In the genomic region with DNA sequence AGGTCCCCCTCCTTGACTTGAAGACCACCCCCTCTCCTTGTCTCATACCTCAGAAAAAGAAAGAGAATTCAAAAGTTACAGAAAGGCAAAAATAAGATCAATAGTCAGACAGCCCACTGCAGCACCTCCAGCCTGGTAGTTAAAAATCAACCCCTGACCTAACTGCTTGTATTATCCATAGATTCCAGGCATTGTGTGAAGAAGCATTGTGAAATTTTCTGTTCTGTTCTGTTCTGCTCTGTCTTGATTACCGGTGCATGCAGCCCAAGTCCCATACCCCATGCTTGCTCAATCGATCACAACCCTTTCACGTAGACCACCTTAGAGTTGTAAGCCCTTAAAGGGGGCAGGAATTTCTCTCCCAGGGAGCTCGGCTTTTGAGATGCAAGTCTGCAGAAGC, we compare ENCODE assay signal across 18 cellular contexts. TPM values are rescaled to one million over a fixed set of nuclear protein-coding genes. Genes with fewer than 3 reads are reported as not detected.
A peak's percentile ranks its signal among the peaks of the same experiment; 100 is the strongest.
DNase-seq lines count a peak whose midpoint lies in the region; ATAC-seq, FAIRE-seq and TF ChIP-seq lines count a peak whose summit lies in the region.
"Had no signal": no experiment of that assay in that cellular context is flagged by ENCODE, and none has a peak within 500 bp of the region (broad histone marks: within the 10 kb centered on the region; RNA-seq: fewer than 3 reads in every experiment).

No MANE protein-coding gene starts in this region.

- H3K4me1 ChIP-seq in HepG2 (ENCODE audit: insufficient read depth, low read length) (peaks cover 11% of the 10 kb centered on the region), right lobe of liver (no peaks in the 10 kb centered on the region)
- H3K4me1 ChIP-seq: Caco-2 had no signal

- in situ Hi-C loops in HepG2 (cut with HindIII; ENCODE audit: extremely low pct_ligation_motif_present, low pct_unique_long_range_greater_than_20kb), result no loop called here

- no peak for TF ChIP-seq EP300 in HepG2 (IDR thresholded peaks at IDR 0.05; ENCODE audit: low read depth in 2 of 2, low read length in 2 of 2)
- no peak for TF ChIP-seq EP300 in HepG2 (CRISPR knock-in tag; IDR thresholded peaks at IDR 0.05; ENCODE audit: borderline replicate concordance)

- H3K9me3 ChIP-seq in HepG2 (ENCODE audit: low read length) (no peaks in the 10 kb centered on the region), right lobe of liver (no peaks in the 10 kb centered on the region), WERI-Rb-1 (ENCODE audit: severe bottlenecking) (peaks cover 12% of the 10 kb centered on the region)
- H3K9me3 ChIP-seq: A549, Caco-2 had no signal

- BruUV-seq in HepG2 (replicated peaks; lab: Mats Ljungman, UMichigan), result no TSS peak

- 6% methylated on average over 4 of the region's 4 CpGs for WGBS in HepG2 (ENCODE audit: low lambda C conversion rate)
- WGBS in right lobe of liver (ENCODE audit: insufficient coverage, low coverage, low lambda C conversion rate, missing lambda C conversion rate), result 61% methylated on average over 4 of the region's 4 CpGs

- no peak for TF ChIP-seq RAD21 in HepG2 (CRISPR knock-in tag; IDR thresholded peaks at IDR 0.05)

- H3K27me3 ChIP-seq in HepG2 (ENCODE audit: control insufficient read depth in 1 of 2, insufficient read depth in 2 of 2, low read length in 2 of 2) (peaks cover 0 to 8% of the 10 kb centered on the region in 2 experiments; a peak in 1 of 5 replicates), right lobe of liver (no peaks in the 10 kb centered on the region), WERI-Rb-1 (ENCODE audit: insufficient read depth, low read depth, severe bottlenecking) (no peaks in the 10 kb centered on the region)
- H3K27me3 ChIP-seq: BLaER1 treated with 17β-estradiol and CSF1 and Interleukin-3, amounts not matched to agents 10 nM and 100 nM had no signal

- intact Hi-C loops in HepG2 (cut with micrococcal nuclease; ENCODE audit: unreplicated experiment) (no loop called here), right lobe of liver (cut with DNase I) (no loop called here)

- H3K36me3 ChIP-seq in HepG2 (replicated peaks in 1 of 2; ENCODE audit: control insufficient read depth in 1 of 2, insufficient read depth in 2 of 2, low read length in 2 of 2) (no peaks in the 10 kb centered on the region), right lobe of liver (no peaks in the 10 kb centered on the region), WERI-Rb-1 (no peaks in the 10 kb centered on the region)
- H3K36me3 ChIP-seq: BLaER1 treated with 17β-estradiol and CSF1 and Interleukin-3, amounts not matched to agents 10 nM and 100 nM had no signal

- FAIRE-seq in HepG2 (lab: Jason Lieb, UNC), result no peak
- FAIRE-seq: A549, G401.6 had no signal

- CTCF ChIA-PET in HepG2 (lab: Yijun Ruan, JAX; ENCODE audit: low intra/inter-chr PET ratio, low total read pairs), result no interaction called here

- ATAC-seq in HepG2 (peak; percentile 81), right lobe of liver (no peak)
- ATAC-seq: A549; CD8-positive, alpha-beta T cell had no signal

- no peaks in the 10 kb centered on the region for H3K79me2 ChIP-seq in HepG2 (ENCODE audit: insufficient read depth, low read length)

- H3K4me3 ChIP-seq in HepG2 (replicated peaks in 1 of 3; ENCODE audit: insufficient read depth in 1 of 3, low read depth in 2 of 3, low read length in 3 of 3) (no peak overlapping the region), right lobe of liver (no peak overlapping the region), WERI-Rb-1 (ENCODE audit: low read depth, low read length) (peak overlapping the region; percentile 3; the same call in 1 of the 2 replicates)
- H3K4me3 ChIP-seq: A549; BLaER1 treated with 17β-estradiol and CSF1 and Interleukin-3, amounts not matched to agents 10 nM and 100 nM had no signal

- peak; percentile 6 for DNase-seq in HepG2 (ENCODE audit: low spot score)
- DNase-seq in right lobe of liver, result no peak
- DNase-seq in WERI-Rb-1, result no peak
- DNase-seq in renal cortical epithelial cell (ENCODE audit: low read depth), result peak; percentile 52
- no peak for DNase-seq in NOMO-1 treated with DMSO at 0.1 percent for 48 hours (lab: John Stamatoyannopoulos, UW; ENCODE audit: unreplicated experiment)
- DNase-seq in NCI-H524 (lab: John Stamatoyannopoulos, UW), result no peak
- DNase-seq: AML-193; Caco-2; Calu3; CD4-positive, alpha-beta T cell; CD8-positive, alpha-beta T cell; DMS79 treated with DMSO at 0.1 percent for 48 hours; GF-D8 had no signal

- POLR2A ChIA-PET in HepG2 (lab: Yijun Ruan, JAX), result no interaction called here

- TF ChIP-seq CTCF in HepG2 (CRISPR knock-in tag; IDR thresholded peaks at IDR 0.05) (no peak), right lobe of liver (IDR thresholded peaks at IDR 0.05) (no peak), WERI-Rb-1 (IDR thresholded peaks at IDR 0.05; ENCODE audit: low read depth, low read length) (no peak)

- H2AFZ ChIP-seq in HepG2 (ENCODE audit: low read length), result no peak overlapping the region

- H3K27ac ChIP-seq in HepG2 (ENCODE audit: extremely low read length, insufficient read depth, low read length), result no peak overlapping the region
- H3K27ac ChIP-seq in right lobe of liver, result no peak overlapping the region
- peak overlapping the region; percentile 89 for H3K27ac ChIP-seq in WERI-Rb-1
- H3K27ac ChIP-seq: 22Rv1; A549; BLaER1 treated with 17β-estradiol and CSF1 and Interleukin-3, amounts not matched to agents 10 nM and 100 nM; C4-2B had no signal

- H3K4me2 ChIP-seq in HepG2 (ENCODE audit: low read depth, low read length), result no peak overlapping the region; the same call in 1 of the 2 replicates
- H3K4me2 ChIP-seq: A549; BLaER1 treated with 17β-estradiol and CSF1 and Interleukin-3, amounts not matched to agents 10 nM and 100 nM had no signal

- no peaks in the 10 kb centered on the region for H4K20me1 ChIP-seq in HepG2 (ENCODE audit: insufficient read depth, low read length)
- H4K20me1 ChIP-seq: BLaER1 treated with 17β-estradiol and CSF1 and Interleukin-3, amounts not matched to agents 10 nM and 100 nM had no signal

- H3K9ac ChIP-seq in HepG2 (ENCODE audit: insufficient read depth, low read depth, low read length), result no peak overlapping the region
- H3K9ac ChIP-seq: BLaER1 treated with 17β-estradiol and CSF1 and Interleukin-3, amounts not matched to agents 10 nM and 100 nM had no signal

- TF ChIP-seq POLR2A in HepG2 (IDR thresholded peaks at IDR 0.05; ENCODE audit: insufficient read depth in 1 of 2, low read depth in 2 of 2, low read length in 2 of 2) (no peak), right lobe of liver (IDR thresholded peaks at IDR 0.05) (no peak)

TF ChIP-seq in HepG2, 621 proteins besides CTCF, POLR2A, EP300 and RAD21 (continues in another document):
- no peak for TF ChIP-seq ZNF639 (CRISPR knock-in tag; conservative IDR thresholded peaks at IDR 0.05)
- no peak for TF ChIP-seq MEF2D (CRISPR knock-in tag; IDR thresholded peaks at IDR 0.05)
- TF ChIP-seq SOX5 (CRISPR knock-in tag; IDR thresholded peaks at IDR 0.05; ENCODE audit: borderline replicate concordance), result peak; percentile 27; the same call in 1 of the 2 replicates
- TF ChIP-seq MIER2 (CRISPR knock-in tag; IDR thresholded peaks at IDR 0.05), result no peak
- no peak for TF ChIP-seq MED13 (CRISPR knock-in tag; IDR thresholded peaks at IDR 0.05)
- TF ChIP-seq ZNF549 (CRISPR knock-in tag; IDR thresholded peaks at IDR 0.05), result no peak
- TF ChIP-seq ZNF180 (CRISPR knock-in tag; IDR thresholded peaks at IDR 0.05; ENCODE audit: borderline replicate concordance, low read depth), result no peak
- no peak for TF ChIP-seq ZNF256 (CRISPR knock-in tag; conservative IDR thresholded peaks at IDR 0.05)
- 0 out of 2 replicates have a peak, but pooled peaks have one; percentile 11 for TF ChIP-seq CEBPB (IDR thresholded peaks at IDR 0.05; ENCODE audit: borderline replicate concordance, low read depth, low read length)
- TF ChIP-seq SOX13 (IDR thresholded peaks at IDR 0.05), result no peak
- TF ChIP-seq SOX13 (CRISPR knock-in tag; conservative IDR thresholded peaks at IDR 0.05 in 1 of 2, IDR thresholded peaks at IDR 0.05 in 1 of 2), result peak in 1 of 2 experiments; percentile 26; a peak in 1 of 4 replicates
- TF ChIP-seq CEBPG (CRISPR knock-in tag; IDR thresholded peaks at IDR 0.05), result 0 out of 2 replicates have a peak, but pooled peaks have one; percentile 27

RNA-seq across cellular contexts. Expression of gene DHRS7, which starts 5.8 kb away (rescaled TPM):
- total RNA-seq in HepG2 (2016; rRNA removed; fragmentation: Illumina TruSeq; extraction: Trizol), result 25.2 and 44.4 TPM in 2 replicates
- total RNA-seq in HepG2 (2016; cell fraction: cytosol; rRNA removed; fragmentation: Illumina TruSeq; extraction: Trizol; ENCODE audit: low read depth), result 7.9 and 8.6 TPM in 2 replicates
- 26.3 and 40.3 TPM in 2 replicates for total RNA-seq in HepG2 (2016; cell fraction: insoluble cytoplasmic fraction; rRNA removed; fragmentation: Illumina TruSeq; extraction: Trizol)
- 9.4 and 10.7 TPM in 2 replicates for total RNA-seq in HepG2 (2016; cell fraction: membrane; rRNA removed; fragmentation: Illumina TruSeq; extraction: Trizol)
- total RNA-seq in HepG2 (2016; cell fraction: nucleus; rRNA removed; fragmentation: Illumina TruSeq; extraction: Trizol), result 30.8 and 35.0 TPM in 2 replicates
- polyA plus RNA-seq in HepG2 (2011; rRNA removed), result 17.0 and 20.8 TPM in 2 replicates
- 19.3 and 24.1 TPM in 2 replicates for polyA plus RNA-seq in HepG2 (2011; cell fraction: cytosol; rRNA removed)
- polyA plus RNA-seq in HepG2 (2011; cell fraction: nucleus; rRNA removed), result 9.2 and 12.0 TPM in 2 replicates
- polyA plus RNA-seq in HepG2 (2012), result 23.8 and 32.5 TPM in 2 replicates
- 6.4 and 6.9 TPM in 2 replicates for polyA plus RNA-seq in HepG2 (2016; cell fraction: cytosol; fragmentation: Illumina TruSeq; extraction: Trizol; ENCODE audit: low read depth)
- 21.8 and 23.9 TPM in 2 replicates for polyA plus RNA-seq in HepG2 (2016; cell fraction: insoluble cytoplasmic fraction; fragmentation: Illumina TruSeq; extraction: Trizol; ENCODE audit: low read depth)
- polyA plus RNA-seq in HepG2 (2016; cell fraction: membrane; fragmentation: Illumina TruSeq; extraction: Trizol; ENCODE audit: low read depth), result 8.3 and 8.6 TPM in 2 replicates
- 38.7 and 45.9 TPM in 2 replicates for polyA plus RNA-seq in HepG2 (2016; cell fraction: nucleus; fragmentation: Illumina TruSeq; extraction: Trizol; ENCODE audit: insufficient read depth, low read depth)
- 9.0 and 23.9 TPM in 2 replicates for polyA minus RNA-seq in HepG2 (2011; rRNA and poly(A)+ RNA removed; ENCODE audit: low replicate concordance)
- polyA minus RNA-seq in HepG2 (2011; cell fraction: cytosol; rRNA and poly(A)+ RNA removed), result 15.3 and 15.4 TPM in 2 replicates
- 11.6 and 15.4 TPM in 2 replicates for polyA minus RNA-seq in HepG2 (2011; cell fraction: nucleus; rRNA and poly(A)+ RNA removed)
- 100 to 1,000 TPM in 4 of 6 experiments, 10 to 100 TPM in 2; 65.0 to 153 (median 116) TPM for total RNA-seq in right lobe of liver
- 100 and 255 TPM in 2 replicates for total RNA-seq in renal cortical epithelial cell

Comparison
In these comparisons a context has a peak if more than half of its experiments do, and no peak if none do; other contexts are left out.
1. DNase-seq: peak in HepG2 (single experiment) and renal cortical epithelial cell (single experiment); none in right lobe of liver (0 of 3), WERI-Rb-1 (single experiment), NOMO-1 treated with DMSO at 0.1 percent for 48 hours (single experiment) and NCI-H524 (0 of 2).